Comparison of ENCODE assay signal across 1 cellular context in the genomic region with DNA sequence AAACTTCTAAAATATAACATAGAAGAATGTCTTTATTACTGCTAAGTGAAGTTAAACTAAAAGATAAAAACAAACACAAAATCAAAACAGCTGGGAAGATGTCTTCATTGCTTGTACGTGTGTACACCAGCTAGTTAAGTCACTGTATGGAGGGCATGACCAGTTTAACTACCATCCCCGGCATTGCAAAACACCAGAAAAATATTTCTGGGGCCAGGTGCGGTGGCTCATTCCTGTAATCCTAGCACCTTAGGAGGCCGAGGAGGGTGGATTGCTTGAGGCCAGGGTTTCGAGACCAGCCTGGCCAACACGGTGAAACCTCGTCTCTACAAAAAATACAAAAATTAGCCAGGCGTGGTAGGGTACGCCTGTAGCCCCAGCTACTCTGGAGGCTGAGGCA.
TF ChIP-seq lines count a peak whose summit lies in the region.

No MANE protein-coding gene starts in this region.

TF ChIP-seq in GM23338, 12 proteins besides CTCF, POLR2A, EP300 and RAD21 (continued from another document):
- TF ChIP-seq JUNB (IDR thresholded peaks at IDR 0.05; ENCODE audit: unreplicated experiment), result no peak
